22 cellular contexts compared by ENCODE assay signal in genomic region chr18:70501358-70501757, GRCh38.
DNase-seq lines count a peak whose midpoint lies in the region; ATAC-seq, FAIRE-seq and TF ChIP-seq lines count a peak whose summit lies in the region.
"Had no signal": no experiment of that assay in that cellular context is flagged by ENCODE, and none has a peak within 500 bp of the region (broad histone marks: within the 10 kb centered on the region; RNA-seq: fewer than 3 reads in every experiment).

No MANE protein-coding gene starts in this region.

- H3K27ac ChIP-seq in A673 (ENCODE audit: low read depth, low read length, poor library complexity, severe bottlenecking) (peak overlapping the region; percentile 45), Karpas-422 (ENCODE audit: low read length) (peak overlapping the region; percentile 86), GM23338 (ENCODE audit: low read depth) (no peak overlapping the region)
- H3K27ac ChIP-seq: BLaER1, C4-2B, GM23248 had no signal

- H3F3A ChIP-seq in GM23338 (replicated peaks; ENCODE audit: low read depth): no peaks in the 10 kb centered on the region

- DNase-seq in A673 (ENCODE audit: low spot score) (no peak), D721Med (ENCODE audit: insufficient read length, low spot score) (no peak), Karpas-422 (peak; percentile 77), left kidney (ENCODE audit: low read depth, low spot score) (peak; percentile 7), GM23338 (ENCODE audit: low spot score) (no peak)
- DNase-seq in stimulated activated CD8-positive, alpha-beta memory T cell treated with anti-CD3 and anti-CD28 coated beads, Interleukin-4, amount 100 ng/mL, for 48 hours: no peak
- DNase-seq in effector memory CD8-positive, alpha-beta T cell: no peak
- DNase-seq: Caco-2; CD4-positive, CD25-positive, alpha-beta regulatory T cell; CD8-positive, alpha-beta T cell; DMS 273 treated with DMSO at 0.1 percent for 48 hours; DMS79; EL; GDM1; GM23248; H9 had no signal

- H3K4me1 ChIP-seq in A673 (ENCODE audit: insufficient read depth, low read length, poor library complexity, severe bottlenecking) (peaks cover 41% of the 10 kb centered on the region), Karpas-422 (ENCODE audit: low read length) (peaks cover 78% of the 10 kb centered on the region), GM23338 (ENCODE audit: insufficient read depth) (no peaks in the 10 kb centered on the region)
- H3K4me1 ChIP-seq: Caco-2 had no signal

- H3K4me3 Mint-ChIP-seq in GM23338: no peak overlapping the region
- H3K4me3 Mint-ChIP-seq in effector memory CD8-positive, alpha-beta T cell: no peak overlapping the region
- H3K4me3 Mint-ChIP-seq: B cell; CD4-positive, CD25-positive, alpha-beta regulatory T cell; CD8-positive, alpha-beta T cell; H9 had no signal

- POLR2A ChIA-PET in A673 (lab: Charles Lee; ENCODE audit: low non-redundant PET): no interaction called here

- H3K9me3 ChIP-seq in A673 (ENCODE audit: low read depth, low read length, poor library complexity, severe bottlenecking): peaks cover 2% of the 10 kb centered on the region
- H3K9me3 ChIP-seq in Karpas-422 (ENCODE audit: low read length): no peaks in the 10 kb centered on the region
- H3K9me3 ChIP-seq: BLaER1, Caco-2 had no signal

- no peaks in the 10 kb centered on the region for H3K4me1 Mint-ChIP-seq in GM23338
- no peaks in the 10 kb centered on the region for H3K4me1 Mint-ChIP-seq in effector memory CD8-positive, alpha-beta T cell (ENCODE audit: low read depth in 2 of 2)
- H3K4me1 Mint-ChIP-seq: B cell; CD4-positive, CD25-positive, alpha-beta regulatory T cell; H9 had no signal

- no peaks in the 10 kb centered on the region for H4K20me1 ChIP-seq in Karpas-422 (ENCODE audit: insufficient read depth, low read depth, low read length)
- H4K20me1 ChIP-seq in GM23338 (replicated peaks; ENCODE audit: insufficient read depth): no peaks in the 10 kb centered on the region
- H4K20me1 ChIP-seq: BLaER1 had no signal

- ATAC-seq in GM23338 (no peak), GM19395 (IDR thresholded peaks at IDR 0.05; ENCODE audit: unreplicated experiment) (no peak)
- ATAC-seq in effector memory CD8-positive, alpha-beta T cell (replicated peaks): no peak
- ATAC-seq: CD8-positive, alpha-beta T cell; GM12878; HCT116 had no signal

- H2AFZ ChIP-seq in Karpas-422 (ENCODE audit: low read length) (peak overlapping the region; percentile 46), GM23338 (no peak overlapping the region)
- H2AFZ ChIP-seq: GM23248 had no signal

- CTCF ChIA-PET in A673 (lab: Charles Lee): no interaction called here

- no peaks in the 10 kb centered on the region for H3K27me3 ChIP-seq in A673 (replicated peaks; ENCODE audit: insufficient read depth, low read depth, low read length, poor library complexity)
- H3K27me3 ChIP-seq in Karpas-422 (ENCODE audit: low read length): no peaks in the 10 kb centered on the region
- no peaks in the 10 kb centered on the region for H3K27me3 ChIP-seq in GM23338 (ENCODE audit: insufficient read depth)
- H3K27me3 ChIP-seq: BLaER1 had no signal

- FAIRE-seq in D721Med (lab: Jason Lieb, UNC): peak; percentile 99
- FAIRE-seq: GM12878 had no signal

- BruUV-seq in A673 (replicated peaks; lab: Mats Ljungman, UMichigan): no TSS peak

- peaks cover 13% of the 10 kb centered on the region; the same call in 2 of the 3 replicates for H3K36me3 Mint-ChIP-seq in GM23338 (ENCODE audit: low read depth)
- H3K36me3 Mint-ChIP-seq in effector memory CD8-positive, alpha-beta T cell (ENCODE audit: insufficient read depth): no peaks in the 10 kb centered on the region
- H3K36me3 Mint-ChIP-seq: CD4-positive, CD25-positive, alpha-beta regulatory T cell; CD8-positive, alpha-beta T cell had no signal

- no peaks in the 10 kb centered on the region for H3K36me3 ChIP-seq in A673 (ENCODE audit: insufficient read depth, low read length, poor library complexity, severe bottlenecking)
- H3K36me3 ChIP-seq in Karpas-422 (ENCODE audit: insufficient read depth, low read length): no peaks in the 10 kb centered on the region
- H3K36me3 ChIP-seq in GM23338 (ENCODE audit: insufficient read depth): no peaks in the 10 kb centered on the region
- H3K36me3 ChIP-seq: BLaER1 had no signal

- peaks cover 3% of the 10 kb centered on the region for H3K27me3 Mint-ChIP-seq in GM23338 (ENCODE audit: insufficient read depth, low read depth, poor library complexity)
- H3K27me3 Mint-ChIP-seq in effector memory CD8-positive, alpha-beta T cell: no peaks in the 10 kb centered on the region
- H3K27me3 Mint-ChIP-seq: B cell; CD4-positive, CD25-positive, alpha-beta regulatory T cell had no signal

- H3K79me2 ChIP-seq in Karpas-422 (ENCODE audit: low read length) (no peaks in the 10 kb centered on the region), GM23338 (replicated peaks; ENCODE audit: insufficient read depth) (no peaks in the 10 kb centered on the region)

- peaks cover 86% of the 10 kb centered on the region for H3K9me3 Mint-ChIP-seq in GM23338
- H3K9me3 Mint-ChIP-seq in effector memory CD8-positive, alpha-beta T cell: no peaks in the 10 kb centered on the region
- H3K9me3 Mint-ChIP-seq: CD8-positive, alpha-beta T cell; H9 had no signal

- H3K4me2 ChIP-seq in Karpas-422 (ENCODE audit: low read depth, low read length, poor library complexity, severe bottlenecking) (peak overlapping the region; percentile 92), GM23338 (no peak overlapping the region)
- H3K4me2 ChIP-seq: BLaER1 had no signal

- intact Hi-C loops in A673 (cut with micrococcal nuclease; ENCODE audit: unreplicated experiment): no loop called here

- H3K9ac ChIP-seq in Karpas-422 (ENCODE audit: low read length): peak overlapping the region; percentile 45
- H3K9ac ChIP-seq: BLaER1, GM23248 had no signal

- no peak overlapping the region for H3K27ac Mint-ChIP-seq in GM23338
- H3K27ac Mint-ChIP-seq in effector memory CD8-positive, alpha-beta T cell: no peak overlapping the region
- H3K27ac Mint-ChIP-seq: B cell; CD4-positive, CD25-positive, alpha-beta regulatory T cell; CD8-positive, alpha-beta T cell; H9 had no signal

- TF ChIP-seq CTCF in A673 (conservative IDR thresholded peaks at IDR 0.05; ENCODE audit: low read depth, low read length): no peak
- TF ChIP-seq CTCF in D721Med (IDR thresholded peaks at IDR 0.05; ENCODE audit: insufficient read depth, missing control alignments): no peak
- TF ChIP-seq CTCF in GM23338 (conservative IDR thresholded peaks at IDR 0.05; ENCODE audit: low read depth in 2 of 2): no peak

- no peak overlapping the region for H3K4me3 ChIP-seq in A673 (ENCODE audit: low read depth, low read length, poor library complexity, severe bottlenecking)
- peak overlapping the region; percentile 15 for H3K4me3 ChIP-seq in Karpas-422 (ENCODE audit: low read length)
- H3K4me3 ChIP-seq in GM23338: no peak overlapping the region
- H3K4me3 ChIP-seq: BLaER1, GM12878, GM23248 had no signal

- H3K9me2 ChIP-seq in Karpas-422 (replicated peaks; ENCODE audit: insufficient read depth, low read length): no peaks in the 10 kb centered on the region
- H3K9me2 ChIP-seq in GM23338 (ENCODE audit: insufficient read depth): no peaks in the 10 kb centered on the region

TF ChIP-seq in GM23338, 12 proteins besides CTCF, POLR2A, EP300 and RAD21 (continues in another document):
- TF ChIP-seq EZH2phosphoT487 (IDR thresholded peaks at IDR 0.05; ENCODE audit: unreplicated experiment): no peak
- TF ChIP-seq ETS1 (IDR thresholded peaks at IDR 0.05): no peak
- no peak for TF ChIP-seq EZH2 (IDR thresholded peaks at IDR 0.05; ENCODE audit: low read depth, unreplicated experiment)
- no peak for TF ChIP-seq ZNF114 (CRISPR knock-in tag; IDR thresholded peaks at IDR 0.05)
- TF ChIP-seq STAT1 (IDR thresholded peaks at IDR 0.05; ENCODE audit: unreplicated experiment): no peak
- no peak for TF ChIP-seq NANOG (IDR thresholded peaks at IDR 0.05; ENCODE audit: borderline replicate concordance)
- TF ChIP-seq JUNB (IDR thresholded peaks at IDR 0.05; ENCODE audit: unreplicated experiment): no peak

Comparison
In these comparisons a context has a peak if more than half of its experiments do, and no peak if none do; other contexts are left out.
1. DNase-seq: peak in Karpas-422 (single experiment) and left kidney (single experiment); none in A673 (single experiment), D721Med (single experiment), stimulated activated CD8-positive, alpha-beta memory T cell treated with anti-CD3 and anti-CD28 coated beads, Interleukin-4, amount 100 ng/mL, for 48 hours (single experiment), GM23338 (single experiment) and effector memory CD8-positive, alpha-beta T cell (0 of 3).